2 cellular contexts compared by ENCODE assay signal in the genomic region with DNA sequence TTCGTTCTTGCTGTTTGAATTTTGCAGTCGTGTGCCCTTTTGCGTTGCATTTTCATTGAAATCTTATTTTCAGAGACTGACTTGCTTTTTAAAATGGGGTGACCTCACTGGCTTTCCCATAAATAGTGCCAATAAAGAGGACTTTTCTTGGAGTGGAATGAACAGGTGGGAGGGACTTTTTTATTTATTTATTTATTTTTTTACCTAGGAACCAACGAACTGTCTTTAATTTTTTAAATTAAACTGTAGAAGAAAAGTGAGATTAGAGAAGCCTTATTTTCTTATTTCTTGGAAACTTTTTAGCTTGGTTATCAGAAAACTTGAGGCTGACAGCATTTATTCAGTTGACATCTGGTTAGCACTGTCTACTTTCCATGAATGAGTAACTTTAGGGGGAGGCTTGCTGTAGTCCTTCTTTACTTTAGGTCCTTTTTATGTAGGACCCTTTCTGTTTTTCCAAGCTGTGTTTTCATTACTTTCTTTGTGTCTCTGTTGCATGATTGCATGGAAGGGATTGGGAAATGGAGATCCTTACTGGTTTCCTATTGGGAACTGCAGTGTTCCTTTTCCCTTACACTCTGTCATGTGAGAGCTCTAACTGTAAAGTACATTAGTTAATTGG.
TF ChIP-seq lines count a peak whose summit lies in the region.

No MANE protein-coding gene starts in this region.

TF ChIP-seq in SK-N-SH, 30 proteins besides CTCF, POLR2A, EP300 and RAD21 (continued from another document):
- TF ChIP-seq SMC3 (IDR thresholded peaks at IDR 0.05; ENCODE audit: low read depth, low read length) (no peak), FOSL2 (IDR thresholded peaks at IDR 0.05; ENCODE audit: borderline replicate concordance, low read depth) (no peak)

TF ChIP-seq in SK-N-SH treated with all-trans-retinoic acid at 6 μM for 48 hours, 23 proteins besides CTCF, POLR2A, EP300 and RAD21 (continued from another document):
- TF ChIP-seq, protein P1, sequence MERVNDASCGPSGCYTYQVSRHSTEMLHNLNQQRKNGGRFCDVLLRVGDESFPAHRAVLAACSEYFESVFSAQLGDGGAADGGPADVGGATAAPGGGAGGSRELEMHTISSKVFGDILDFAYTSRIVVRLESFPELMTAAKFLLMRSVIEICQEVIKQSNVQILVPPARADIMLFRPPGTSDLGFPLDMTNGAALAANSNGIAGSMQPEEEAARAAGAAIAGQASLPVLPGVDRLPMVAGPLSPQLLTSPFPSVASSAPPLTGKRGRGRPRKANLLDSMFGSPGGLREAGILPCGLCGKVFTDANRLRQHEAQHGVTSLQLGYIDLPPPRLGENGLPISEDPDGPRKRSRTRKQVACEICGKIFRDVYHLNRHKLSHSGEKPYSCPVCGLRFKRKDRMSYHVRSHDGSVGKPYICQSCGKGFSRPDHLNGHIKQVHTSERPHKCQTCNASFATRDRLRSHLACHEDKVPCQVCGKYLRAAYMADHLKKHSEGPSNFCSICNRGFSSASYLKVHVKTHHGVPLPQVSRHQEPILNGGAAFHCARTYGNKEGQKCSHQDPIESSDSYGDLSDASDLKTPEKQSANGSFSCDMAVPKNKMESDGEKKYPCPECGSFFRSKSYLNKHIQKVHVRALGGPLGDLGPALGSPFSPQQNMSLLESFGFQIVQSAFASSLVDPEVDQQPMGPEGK (CRISPR knock-in tag; IDR thresholded peaks at IDR 0.05; ENCODE audit: borderline replicate concordance), result no peak
- TF ChIP-seq TOX (CRISPR knock-in tag; IDR thresholded peaks at IDR 0.05; ENCODE audit: borderline replicate concordance) (no peak), ARNTL (CRISPR knock-in tag; IDR thresholded peaks at IDR 0.05; ENCODE audit: borderline replicate concordance, low read depth) (no peak)
- TF ChIP-seq, protein P2, sequence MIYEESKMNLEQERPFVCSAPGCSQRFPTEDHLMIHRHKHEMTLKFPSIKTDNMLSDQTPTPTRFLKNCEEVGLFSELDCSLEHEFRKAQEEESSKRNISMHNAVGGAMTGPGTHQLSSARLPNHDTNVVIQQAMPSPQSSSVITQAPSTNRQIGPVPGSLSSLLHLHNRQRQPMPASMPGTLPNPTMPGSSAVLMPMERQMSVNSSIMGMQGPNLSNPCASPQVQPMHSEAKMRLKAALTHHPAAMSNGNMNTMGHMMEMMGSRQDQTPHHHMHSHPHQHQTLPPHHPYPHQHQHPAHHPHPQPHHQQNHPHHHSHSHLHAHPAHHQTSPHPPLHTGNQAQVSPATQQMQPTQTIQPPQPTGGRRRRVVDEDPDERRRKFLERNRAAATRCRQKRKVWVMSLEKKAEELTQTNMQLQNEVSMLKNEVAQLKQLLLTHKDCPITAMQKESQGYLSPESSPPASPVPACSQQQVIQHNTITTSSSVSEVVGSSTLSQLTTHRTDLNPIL (CRISPR knock-in tag; IDR thresholded peaks at IDR 0.05; ENCODE audit: low read depth), result no peak
TF ChIP-seq in SK-N-SH treated with all-trans-retinoic acid at 6 μM for 48 hours: peak in this region for 0.
